ENCODE assay signal across 6 cellular contexts in the genomic region with DNA sequence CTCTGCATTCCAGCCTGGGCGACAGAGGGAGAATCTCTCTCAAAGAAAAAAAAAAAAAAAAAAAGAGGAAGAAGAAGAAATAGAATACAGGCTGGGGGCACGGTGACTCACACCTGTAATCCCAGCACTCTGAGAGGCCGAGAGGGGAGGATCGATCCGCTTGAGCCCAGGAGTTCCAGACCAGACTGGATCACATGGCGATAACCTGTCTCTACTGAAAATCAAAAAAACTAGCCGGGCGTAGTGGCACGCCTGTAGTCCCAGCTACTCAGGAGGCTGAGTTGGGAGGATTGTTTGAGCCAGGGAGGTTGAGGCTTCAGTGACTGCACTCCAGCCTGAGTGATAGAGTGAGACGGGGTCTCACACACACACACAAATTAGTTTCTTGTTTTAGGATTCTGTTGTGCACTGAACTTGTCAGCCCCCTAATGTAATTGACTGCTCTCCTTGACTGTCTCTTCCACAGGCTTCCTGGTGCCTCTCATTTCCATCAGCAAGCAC. TPM values are rescaled to one million over a fixed set of nuclear protein-coding genes. Genes with fewer than 3 reads are reported as not detected.
DNase-seq lines count a peak whose midpoint lies in the region; ATAC-seq, FAIRE-seq and TF ChIP-seq lines count a peak whose summit lies in the region.

No MANE protein-coding gene starts in this region.

- peaks cover 10 to 25% of the 10 kb centered on the region in 2 experiments for H3K36me3 ChIP-seq in keratinocyte (ENCODE audit: control insufficient read depth in 2 of 2, extremely low read depth in 1 of 2, insufficient read depth in 2 of 2, low read length in 2 of 2)

- no peaks in the 10 kb centered on the region for H4K20me1 ChIP-seq in keratinocyte (ENCODE audit: control insufficient read depth, extremely low read depth, insufficient read depth, low read length)

- peak overlapping the region; percentile 88 for H3K9ac ChIP-seq in keratinocyte (ENCODE audit: control insufficient read depth, extremely low read depth, insufficient read depth, low read length)

- ATAC-seq in HG03342 (IDR thresholded peaks at IDR 0.05; ENCODE audit: unreplicated experiment): no peak
- no peak for ATAC-seq in GM21381 (IDR thresholded peaks at IDR 0.05; ENCODE audit: unreplicated experiment)

- dilution Hi-C loops in keratinocyte (cut with MboI; ENCODE audit: extremely low pct_ligation_motif_present, low sequenced_read_pairs): no loop called here

- no peaks in the 10 kb centered on the region for H3K27me3 ChIP-seq in keratinocyte (ENCODE audit: control insufficient read depth, extremely low read depth, insufficient read depth, low read length)

- peaks cover 19% of the 10 kb centered on the region for H3K79me2 ChIP-seq in keratinocyte (ENCODE audit: control insufficient read depth, insufficient read depth, low read length)

- H3K4me1 ChIP-seq in keratinocyte (ENCODE audit: control insufficient read depth, extremely low read depth, insufficient read depth, low read length): peaks cover 37% of the 10 kb centered on the region

- H3K27ac ChIP-seq in keratinocyte (ENCODE audit: control insufficient read depth, insufficient read depth, low read length): peak overlapping the region; percentile 97

- POLR2A ChIA-PET in HEK293T (lab: Yijun Ruan, JAX): interaction anchor here (1.1 to 9.3 kb wide), 19 partner anchors 9 to 193 kb away, joined by 3 to 139 read pairs (median 7); a partner anchor contains a TSS

- no peak for DNase-seq in HEK293T (ENCODE audit: extremely low spot score)
- DNase-seq in T-helper 9 cell: peak; percentile 7
- DNase-seq in keratinocyte (ENCODE audit: low read depth, low spot score): no peak
- DNase-seq in posterior vena cava (ENCODE audit: low spot score): no peak

- H3K9me1 ChIP-seq in keratinocyte (ENCODE audit: control insufficient read depth, extremely low read depth, insufficient read depth, low read length): no peaks in the 10 kb centered on the region

- no peak for FAIRE-seq in keratinocyte (lab: Jason Lieb, UNC)

- H3K9me3 ChIP-seq in keratinocyte (ENCODE audit: control insufficient read depth, low read depth, low read length): no peaks in the 10 kb centered on the region

- peak overlapping the region; percentile 96 for H3K4me2 ChIP-seq in keratinocyte (ENCODE audit: control insufficient read depth, extremely low read depth, insufficient read depth, low read depth, low read length)

- peak overlapping the region; percentile 34 to 73 (median 60) for H3K4me3 ChIP-seq in keratinocyte (ENCODE audit: control insufficient read depth in 2 of 3, extremely low read depth in 1 of 3, insufficient read depth in 2 of 3, low read depth in 1 of 3, low read length in 3 of 3)

- no peak overlapping the region for H2AFZ ChIP-seq in keratinocyte (ENCODE audit: control insufficient read depth, low read length)

- TF ChIP-seq CTCF in keratinocyte (optimal IDR thresholded peaks at IDR 0.05 in 1 of 3, IDR thresholded peaks at IDR 0.05 in 1 of 3, conservative IDR thresholded peaks at IDR 0.05 in 1 of 3; ENCODE audit: extremely low read depth in 1 of 3, insufficient read depth in 2 of 3, low read length in 3 of 3): no peak

- CTCF ChIA-PET in HEK293T (lab: Yijun Ruan, JAX): interaction anchor here (0.6 to 4.2 kb wide), 13 partner anchors 26 to 188 kb away, joined by 3 to 69 read pairs (median 4); a partner anchor contains a TSS

- intact Hi-C loops in posterior vena cava (cut with DNase I): loop anchor here in 1 of 2 donors (2.0 kb wide), 1 partner anchor 53 kb away; no protein-coding TSS in a partner anchor

TF ChIP-seq in HEK293T, 16 proteins besides CTCF, POLR2A, EP300 and RAD21:
- TF ChIP-seq ZNF384 (IDR thresholded peaks at IDR 0.05): peak; percentile 77
- TF ChIP-seq SUZ12 (IDR thresholded peaks at IDR 0.05): no peak
TF ChIP-seq in HEK293T: peak in this region for 1.

RNA-seq across cellular contexts. Expression of a gene that starts 1.0 kb away (rescaled TPM):
- 43.5 to 107 TPM (median 54.3 TPM) in 3 replicates for polyA plus RNA-seq in keratinocyte
- 105 TPM for polyA plus RNA-seq in keratinocyte (2011; ENCODE audit: low read depth)
- 62.8 and 85.3 TPM in 2 replicates for polyA plus RNA-seq in keratinocyte (2011; cell fraction: cytosol; rRNA removed)
- polyA plus RNA-seq in keratinocyte (2011; cell fraction: nucleus; rRNA removed): 86.4 and 99.2 TPM in 2 replicates
- 46.2 and 91.0 TPM in 2 replicates for polyA plus RNA-seq in keratinocyte (2012; ENCODE audit: low replicate concordance)
- polyA minus RNA-seq in keratinocyte: 29.6 to 59.0 TPM (median 56.6 TPM) in 3 replicates
- 50.5 TPM for polyA minus RNA-seq in keratinocyte (2011; cell fraction: cytosol; rRNA and poly(A)+ RNA removed)
- polyA minus RNA-seq in keratinocyte (2011; cell fraction: nucleus; rRNA and poly(A)+ RNA removed): 26.7 and 43.3 TPM in 2 replicates
- 10 to 100 TPM; 77.8 to 85.1 TPM for total RNA-seq in posterior vena cava

RNA-seq across cellular contexts. Expression of a gene that starts 10.7 kb away (rescaled TPM):
- polyA plus RNA-seq in keratinocyte: 84.1 to 90.0 TPM (median 84.6 TPM) in 3 replicates
- 20.8 TPM for polyA plus RNA-seq in keratinocyte (2011; ENCODE audit: low read depth)
- polyA plus RNA-seq in keratinocyte (2011; cell fraction: cytosol; rRNA removed): 75.6 and 78.2 TPM in 2 replicates
- 97.9 and 98.6 TPM in 2 replicates for polyA plus RNA-seq in keratinocyte (2011; cell fraction: nucleus; rRNA removed)
- polyA plus RNA-seq in keratinocyte (2012; ENCODE audit: low replicate concordance): 48.3 and 76.4 TPM in 2 replicates
- 76.9 to 98.2 TPM (median 79.0 TPM) in 3 replicates for polyA minus RNA-seq in keratinocyte
- polyA minus RNA-seq in keratinocyte (2011; cell fraction: cytosol; rRNA and poly(A)+ RNA removed): 41.6 TPM
- polyA minus RNA-seq in keratinocyte (2011; cell fraction: nucleus; rRNA and poly(A)+ RNA removed): 40.4 and 41.3 TPM in 2 replicates
- 10 to 100 TPM; 34.4 to 42.0 TPM for total RNA-seq in posterior vena cava

RNA-seq across cellular contexts. Expression of a gene that starts 11.2 kb away (rescaled TPM):
- 458 to 509 TPM (median 499 TPM) in 3 replicates for polyA plus RNA-seq in keratinocyte
- 146 TPM for polyA plus RNA-seq in keratinocyte (2011; ENCODE audit: low read depth)
- polyA plus RNA-seq in keratinocyte (2011; cell fraction: cytosol; rRNA removed): 470 and 537 TPM in 2 replicates
- polyA plus RNA-seq in keratinocyte (2011; cell fraction: nucleus; rRNA removed): 167 and 216 TPM in 2 replicates
- 337 and 494 TPM in 2 replicates for polyA plus RNA-seq in keratinocyte (2012; ENCODE audit: low replicate concordance)
- 108 to 141 TPM (median 126 TPM) in 3 replicates for polyA minus RNA-seq in keratinocyte
- polyA minus RNA-seq in keratinocyte (2011; cell fraction: cytosol; rRNA and poly(A)+ RNA removed): 114 TPM
- 27.1 and 42.4 TPM in 2 replicates for polyA minus RNA-seq in keratinocyte (2011; cell fraction: nucleus; rRNA and poly(A)+ RNA removed)
- 100 to 1,000 TPM; 121 to 125 TPM for total RNA-seq in posterior vena cava

RNA-seq across cellular contexts. Expression of a gene that starts 19.6 kb away (rescaled TPM):
- 13.5 to 77.5 TPM (median 16.1 TPM) in 3 replicates for polyA plus RNA-seq in keratinocyte
- 404 TPM for polyA plus RNA-seq in keratinocyte (2011; ENCODE audit: low read depth)
- 21.3 and 29.1 TPM in 2 replicates for polyA plus RNA-seq in keratinocyte (2011; cell fraction: cytosol; rRNA removed)
- polyA plus RNA-seq in keratinocyte (2011; cell fraction: nucleus; rRNA removed): 47.3 and 52.4 TPM in 2 replicates
- 10.7 and 436 TPM in 2 replicates for polyA plus RNA-seq in keratinocyte (2012; ENCODE audit: low replicate concordance)
- polyA minus RNA-seq in keratinocyte: 24.4 to 87.5 TPM (median 33.1 TPM) in 3 replicates
- polyA minus RNA-seq in keratinocyte (2011; cell fraction: cytosol; rRNA and poly(A)+ RNA removed): 43.7 TPM
- 31.3 and 48.6 TPM in 2 replicates for polyA minus RNA-seq in keratinocyte (2011; cell fraction: nucleus; rRNA and poly(A)+ RNA removed)
- total RNA-seq in posterior vena cava: 1 to 10 TPM in 1 of 2 donors, under 1 TPM in 1; 0.14 to 1.7 TPM

RNA-seq across cellular contexts. Expression of a gene that starts 27.5 kb away (rescaled TPM):
- 7.0 to 7.5 TPM (median 7.3 TPM) in 3 replicates for polyA plus RNA-seq in keratinocyte
- polyA plus RNA-seq in keratinocyte (2011; ENCODE audit: low read depth): 4.2 TPM
- 5.0 and 6.9 TPM in 2 replicates for polyA plus RNA-seq in keratinocyte (2011; cell fraction: cytosol; rRNA removed)
- 8.9 and 10.8 TPM in 2 replicates for polyA plus RNA-seq in keratinocyte (2011; cell fraction: nucleus; rRNA removed)
- 4.3 and 9.4 TPM in 2 replicates for polyA plus RNA-seq in keratinocyte (2012; ENCODE audit: low replicate concordance)
- 2.3 to 3.2 TPM in 2 of 3 replicates, not detected in the other for polyA minus RNA-seq in keratinocyte
- polyA minus RNA-seq in keratinocyte (2011; cell fraction: cytosol; rRNA and poly(A)+ RNA removed): 3.1 TPM
- polyA minus RNA-seq in keratinocyte (2011; cell fraction: nucleus; rRNA and poly(A)+ RNA removed): 2.6 and 3.4 TPM in 2 replicates
- 10 to 100 TPM; 22.1 to 23.1 TPM for total RNA-seq in posterior vena cava
